In the genomic region with DNA sequence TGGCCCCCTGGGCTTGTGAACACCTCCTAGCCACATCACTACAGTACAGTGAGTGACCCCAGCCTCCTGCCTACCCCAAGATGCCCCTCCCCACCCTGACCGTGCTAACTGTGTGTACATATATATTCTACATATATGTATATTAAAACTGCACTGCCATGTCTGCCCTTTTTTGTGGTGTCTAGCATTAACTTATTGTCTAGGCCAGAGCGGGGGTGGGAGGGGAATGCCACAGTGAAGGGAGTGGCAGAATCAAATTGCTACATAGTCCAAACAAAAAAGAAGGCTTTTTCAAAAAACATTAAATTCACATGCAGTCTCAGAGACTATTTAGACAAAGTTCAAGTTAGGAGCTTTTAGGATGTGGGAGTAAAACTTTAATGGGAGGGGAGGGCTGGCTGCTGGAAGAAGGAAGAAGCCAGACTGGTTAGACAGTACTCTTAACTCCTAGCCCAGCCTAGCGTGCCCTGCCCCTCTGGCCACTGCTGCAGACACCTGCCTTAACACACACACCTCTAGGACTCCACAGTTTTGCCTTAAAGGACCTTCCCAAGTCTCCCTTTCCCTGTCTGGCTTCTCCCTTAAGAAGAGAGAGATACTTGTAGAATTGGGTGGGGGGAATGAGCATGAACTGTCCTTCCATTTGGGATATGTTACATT, we compare ENCODE assay signal across 1 cellular context.
TF ChIP-seq lines count a peak whose summit lies in the region.

No MANE protein-coding gene starts in this region.

TF ChIP-seq in GM23338, 12 proteins besides CTCF, POLR2A, EP300 and RAD21 (continued from another document):
- TF ChIP-seq, protein P1, sequence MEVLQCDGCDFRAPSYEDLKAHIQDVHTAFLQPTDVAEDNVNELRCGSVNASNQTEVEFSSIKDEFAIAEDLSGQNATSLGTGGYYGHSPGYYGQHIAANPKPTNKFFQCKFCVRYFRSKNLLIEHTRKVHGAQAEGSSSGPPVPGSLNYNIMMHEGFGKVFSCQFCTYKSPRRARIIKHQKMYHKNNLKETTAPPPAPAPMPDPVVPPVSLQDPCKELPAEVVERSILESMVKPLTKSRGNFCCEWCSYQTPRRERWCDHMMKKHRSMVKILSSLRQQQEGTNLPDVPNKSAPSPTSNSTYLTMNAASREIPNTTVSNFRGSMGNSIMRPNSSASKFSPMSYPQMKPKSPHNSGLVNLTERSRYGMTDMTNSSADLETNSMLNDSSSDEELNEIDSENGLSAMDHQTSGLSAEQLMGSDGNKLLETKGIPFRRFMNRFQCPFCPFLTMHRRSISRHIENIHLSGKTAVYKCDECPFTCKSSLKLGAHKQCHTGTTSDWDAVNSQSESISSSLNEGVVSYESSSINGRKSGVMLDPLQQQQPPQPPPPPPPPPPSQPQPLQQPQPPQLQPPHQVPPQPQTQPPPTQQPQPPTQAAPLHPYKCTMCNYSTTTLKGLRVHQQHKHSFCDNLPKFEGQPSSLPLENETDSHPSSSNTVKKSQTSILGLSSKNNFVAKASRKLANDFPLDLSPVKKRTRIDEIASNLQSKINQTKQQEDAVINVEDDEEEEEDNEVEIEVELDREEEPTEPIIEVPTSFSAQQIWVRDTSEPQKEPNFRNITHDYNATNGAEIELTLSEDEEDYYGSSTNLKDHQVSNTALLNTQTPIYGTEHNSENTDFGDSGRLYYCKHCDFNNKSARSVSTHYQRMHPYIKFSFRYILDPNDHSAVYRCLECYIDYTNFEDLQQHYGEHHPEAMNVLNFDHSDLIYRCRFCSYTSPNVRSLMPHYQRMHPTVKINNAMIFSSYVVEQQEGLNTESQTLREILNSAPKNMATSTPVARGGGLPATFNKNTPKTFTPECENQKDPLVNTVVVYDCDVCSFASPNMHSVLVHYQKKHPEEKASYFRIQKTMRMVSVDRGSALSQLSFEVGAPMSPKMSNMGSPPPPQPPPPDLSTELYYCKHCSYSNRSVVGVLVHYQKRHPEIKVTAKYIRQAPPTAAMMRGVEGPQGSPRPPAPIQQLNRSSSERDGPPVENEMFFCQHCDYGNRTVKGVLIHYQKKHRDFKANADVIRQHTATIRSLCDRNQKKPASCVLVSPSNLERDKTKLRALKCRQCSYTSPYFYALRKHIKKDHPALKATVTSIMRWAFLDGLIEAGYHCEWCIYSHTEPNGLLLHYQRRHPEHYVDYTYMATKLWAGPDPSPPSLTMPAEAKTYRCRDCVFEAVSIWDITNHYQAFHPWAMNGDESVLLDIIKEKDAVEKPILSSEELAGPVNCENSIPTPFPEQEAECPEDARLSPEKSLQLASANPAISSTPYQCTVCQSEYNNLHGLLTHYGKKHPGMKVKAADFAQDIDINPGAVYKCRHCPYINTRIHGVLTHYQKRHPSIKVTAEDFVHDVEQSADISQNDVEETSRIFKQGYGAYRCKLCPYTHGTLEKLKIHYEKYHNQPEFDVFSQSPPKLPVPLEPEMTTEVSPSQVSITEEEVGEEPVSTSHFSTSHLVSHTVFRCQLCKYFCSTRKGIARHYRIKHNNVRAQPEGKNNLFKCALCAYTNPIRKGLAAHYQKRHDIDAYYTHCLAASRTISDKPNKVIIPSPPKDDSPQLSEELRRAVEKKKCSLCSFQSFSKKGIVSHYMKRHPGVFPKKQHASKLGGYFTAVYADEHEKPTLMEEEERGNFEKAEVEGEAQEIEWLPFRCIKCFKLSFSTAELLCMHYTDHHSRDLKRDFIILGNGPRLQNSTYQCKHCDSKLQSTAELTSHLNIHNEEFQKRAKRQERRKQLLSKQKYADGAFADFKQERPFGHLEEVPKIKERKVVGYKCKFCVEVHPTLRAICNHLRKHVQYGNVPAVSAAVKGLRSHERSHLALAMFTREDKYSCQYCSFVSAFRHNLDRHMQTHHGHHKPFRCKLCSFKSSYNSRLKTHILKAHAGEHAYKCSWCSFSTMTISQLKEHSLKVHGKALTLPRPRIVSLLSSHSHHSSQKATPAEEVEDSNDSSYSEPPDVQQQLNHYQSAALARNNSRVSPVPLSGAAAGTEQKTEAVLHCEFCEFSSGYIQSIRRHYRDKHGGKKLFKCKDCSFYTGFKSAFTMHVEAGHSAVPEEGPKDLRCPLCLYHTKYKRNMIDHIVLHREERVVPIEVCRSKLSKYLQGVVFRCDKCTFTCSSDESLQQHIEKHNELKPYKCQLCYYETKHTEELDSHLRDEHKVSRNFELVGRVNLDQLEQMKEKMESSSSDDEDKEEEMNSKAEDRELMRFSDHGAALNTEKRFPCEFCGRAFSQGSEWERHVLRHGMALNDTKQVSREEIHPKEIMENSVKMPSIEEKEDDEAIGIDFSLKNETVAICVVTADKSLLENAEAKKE (CRISPR knock-in tag; IDR thresholded peaks at IDR 0.05): no peak
- TF ChIP-seq POLR2AphosphoS5 (IDR thresholded peaks at IDR 0.05; ENCODE audit: low read depth): no peak
- TF ChIP-seq ZNF114 (CRISPR knock-in tag; IDR thresholded peaks at IDR 0.05): no peak
- TF ChIP-seq ETS1 (IDR thresholded peaks at IDR 0.05): no peak
- no peak for TF ChIP-seq EZH2phosphoT487 (IDR thresholded peaks at IDR 0.05; ENCODE audit: unreplicated experiment)
